10 cellular contexts compared by ENCODE assay signal in genomic region chr5:16726538-16726946, GRCh38.
DNase-seq lines count a peak whose midpoint lies in the region; ATAC-seq and TF ChIP-seq lines count a peak whose summit lies in the region.
"Had no signal": no experiment of that assay in that cellular context is flagged by ENCODE, and none has a peak within 500 bp of the region (broad histone marks: within the 10 kb centered on the region; RNA-seq: fewer than 3 reads in every experiment).

No MANE protein-coding gene starts in this region.

- ATAC-seq in GM18502 (IDR thresholded peaks at IDR 0.05; ENCODE audit: poor library complexity, unreplicated experiment) (peak; percentile 48), GM21529 (IDR thresholded peaks at IDR 0.05; ENCODE audit: unreplicated experiment) (no peak), GM19455 (IDR thresholded peaks at IDR 0.05; ENCODE audit: unreplicated experiment) (no peak)

- no peaks in the 10 kb centered on the region for H4K20me1 ChIP-seq in BLaER1 treated with 17β-estradiol and CSF1 and Interleukin-3, amounts not matched to agents 10 nM and 100 nM

- H3K4me1 ChIP-seq in BLaER1 treated with 17β-estradiol and CSF1 and Interleukin-3, amounts not matched to agents 10 nM and 100 nM: peaks cover 19 to 33% (median 26%) of the 10 kb centered on the region in 10 experiments
- H3K4me1 ChIP-seq in tibial artery: peaks cover 0 to 18% (median 8%) of the 10 kb centered on the region in 4 donors

- no peaks in the 10 kb centered on the region for H3K36me3 ChIP-seq in BLaER1 treated with 17β-estradiol and CSF1 and Interleukin-3, amounts not matched to agents 10 nM and 100 nM
- peaks cover 0 to 7% (median 3%) of the 10 kb centered on the region in 3 donors for H3K36me3 ChIP-seq in tibial artery

- intact Hi-C loops in tibial artery (cut with DNase I; ENCODE audit: low total_unique reads): no loop called here

- H3K4me2 ChIP-seq in BLaER1 treated with 17β-estradiol and CSF1 and Interleukin-3, amounts not matched to agents 10 nM and 100 nM: peak overlapping the region; percentile 18 to 75 (median 46); a peak in 20 of 22 replicates

- H3K9ac ChIP-seq in BLaER1 treated with 17β-estradiol and CSF1 and Interleukin-3, amounts not matched to agents 10 nM and 100 nM: no peak overlapping the region

- no peak overlapping the region for H3K4me3 ChIP-seq in BLaER1 treated with 17β-estradiol and CSF1 and Interleukin-3, amounts not matched to agents 10 nM and 100 nM
- H3K4me3 ChIP-seq in tibial artery: no peak overlapping the region

- H3K9me3 ChIP-seq in BLaER1 treated with 17β-estradiol and CSF1 and Interleukin-3, amounts not matched to agents 10 nM and 100 nM (replicated peaks in 1 of 11): peaks cover 0 to 29% (median 6%) of the 10 kb centered on the region in 11 experiments; a peak in 8 of 22 replicates
- no peaks in the 10 kb centered on the region for H3K9me3 ChIP-seq in tibial artery

- H3K27ac ChIP-seq in BLaER1 treated with 17β-estradiol and CSF1 and Interleukin-3, amounts not matched to agents 10 nM and 100 nM: peak overlapping the region in 4 of 11 experiments; percentile 28 to 41 (median 30); a peak in 3 of 22 replicates
- no peak overlapping the region for H3K27ac ChIP-seq in tibial artery

- no peak for TF ChIP-seq CTCF in tibial artery (IDR thresholded peaks at IDR 0.05)

- H3K27me3 ChIP-seq in BLaER1 treated with 17β-estradiol and CSF1 and Interleukin-3, amounts not matched to agents 10 nM and 100 nM: no peaks in the 10 kb centered on the region
- H3K27me3 ChIP-seq in tibial artery: no peaks in the 10 kb centered on the region

- peak; percentile 87 for DNase-seq in NCI-H748 (lab: John Stamatoyannopoulos, UW; ENCODE audit: unreplicated experiment)
- peak; percentile 95 for DNase-seq in dermis blood vessel endothelial cell
- DNase-seq in tibial artery: no peak
- no peak for DNase-seq in NCI-H1105 (lab: John Stamatoyannopoulos, UW)
- DNase-seq: activated CD4-positive, alpha-beta T cell treated with anti-CD3 and anti-CD28 coated beads for 4 hours; NCI-H82 had no signal

Comparison
In these comparisons a context has a peak if more than half of its experiments do, and no peak if none do; other contexts are left out.
1. DNase-seq: peak in NCI-H748 (single experiment) and dermis blood vessel endothelial cell (single experiment); none in tibial artery (0 of 2) and NCI-H1105 (single experiment).